Comparison of ENCODE assay signal across 8 cellular contexts in the genomic region with DNA sequence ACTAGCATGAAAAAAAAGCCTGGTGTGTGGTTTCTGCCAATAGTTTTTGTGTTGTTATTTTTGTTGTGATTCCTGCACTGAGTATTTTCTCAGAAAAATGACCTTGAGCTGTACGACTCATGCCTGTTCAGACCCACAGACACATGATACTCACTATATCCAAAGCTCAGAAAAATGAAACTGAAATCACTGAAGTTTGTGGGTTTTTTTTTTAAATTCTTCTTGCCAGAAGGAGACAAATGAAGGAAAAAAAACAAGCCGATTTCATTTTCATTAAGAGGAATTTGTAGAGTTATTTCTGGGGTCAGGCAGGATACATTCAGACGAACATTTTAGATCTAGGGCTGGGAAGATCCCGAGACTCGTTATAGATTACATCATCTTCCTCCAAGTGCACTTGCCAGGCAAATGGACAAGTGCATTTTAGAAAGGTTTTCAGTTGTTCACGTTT.
A peak's percentile ranks its signal among the peaks of the same experiment; 100 is the strongest.
DNase-seq lines count a peak whose midpoint lies in the region; ATAC-seq and TF ChIP-seq lines count a peak whose summit lies in the region.

No MANE protein-coding gene starts in this region.

- H3K27me3 ChIP-seq in PC-9 (ENCODE audit: insufficient read depth, low read depth), result no peaks in the 10 kb centered on the region
- no peaks in the 10 kb centered on the region for H3K27me3 ChIP-seq in esophagus muscularis mucosa
- no peaks in the 10 kb centered on the region for H3K27me3 ChIP-seq in Caco-2 (replicated peaks; ENCODE audit: control insufficient read depth, insufficient read depth, low read length)

- TF ChIP-seq EP300 in esophagus muscularis mucosa (IDR thresholded peaks at IDR 0.05), result no peak

- TSS peak; percentile 92 for BruUV-seq in PC-9 (replicated peaks; lab: Mats Ljungman, UMichigan)
- BruUV-seq in Caco-2 (replicated peaks; lab: Mats Ljungman, UMichigan), result no TSS peak

- peaks cover 25% of the 10 kb centered on the region for H3K36me3 Mint-ChIP-seq in stimulated activated effector memory CD8-positive, alpha-beta T cell treated with anti-CD3 and anti-CD28 coated beads, Interleukin-12 subunit alpha, Interleukin-12 subunit beta, amount 100 ng/mL, for 72 hours
- peaks cover 2% of the 10 kb centered on the region for H3K36me3 Mint-ChIP-seq in Caco-2 (ENCODE audit: insufficient read depth, unreplicated experiment)

- H3K36me3 ChIP-seq in PC-9 (ENCODE audit: low read depth), result no peaks in the 10 kb centered on the region
- no peaks in the 10 kb centered on the region for H3K36me3 ChIP-seq in esophagus muscularis mucosa
- H3K36me3 ChIP-seq in Caco-2 (ENCODE audit: control insufficient read depth, insufficient read depth, low read length), result no peaks in the 10 kb centered on the region

- no peaks in the 10 kb centered on the region for H3K27me3 Mint-ChIP-seq in Caco-2 (ENCODE audit: insufficient read depth, unreplicated experiment)

- peaks cover 80% of the 10 kb centered on the region for H3K4me1 Mint-ChIP-seq in stimulated activated effector memory CD8-positive, alpha-beta T cell treated with anti-CD3 and anti-CD28 coated beads, Interleukin-12 subunit alpha, Interleukin-12 subunit beta, amount 100 ng/mL, for 72 hours
- H3K4me1 Mint-ChIP-seq in Caco-2 (ENCODE audit: low read depth, unreplicated experiment), result peaks cover 19% of the 10 kb centered on the region

- H4K20me1 ChIP-seq in PC-9 (ENCODE audit: insufficient read depth), result no peaks in the 10 kb centered on the region

- H3K9me3 ChIP-seq in PC-9 (ENCODE audit: insufficient read depth, low read depth) (no peaks in the 10 kb centered on the region), esophagus muscularis mucosa (no peaks in the 10 kb centered on the region), Caco-2 (no peaks in the 10 kb centered on the region)

- H3K9me2 ChIP-seq in PC-9 (ENCODE audit: insufficient read depth), result no peaks in the 10 kb centered on the region

- no peaks in the 10 kb centered on the region for H3K79me2 ChIP-seq in PC-9 (ENCODE audit: low read depth)

- peaks cover 45% of the 10 kb centered on the region for H3K4me1 ChIP-seq in PC-9 (replicated peaks; ENCODE audit: insufficient read depth)
- H3K4me1 ChIP-seq in esophagus muscularis mucosa, result peaks cover 36 to 69% (median 65%) of the 10 kb centered on the region in 4 donors
- H3K4me1 ChIP-seq in Caco-2, result peaks cover 16% of the 10 kb centered on the region

- peak overlapping the region; percentile 87 for H3K27ac Mint-ChIP-seq in stimulated activated effector memory CD8-positive, alpha-beta T cell treated with anti-CD3 and anti-CD28 coated beads, Interleukin-12 subunit alpha, Interleukin-12 subunit beta, amount 100 ng/mL, for 72 hours
- H3K27ac Mint-ChIP-seq in Caco-2 (ENCODE audit: unreplicated experiment), result no peak overlapping the region

- H3K27ac ChIP-seq in PC-9 (peak overlapping the region; percentile 85), esophagus muscularis mucosa (replicated peaks in 1 of 4) (peak overlapping the region; percentile 36 to 59 (median 54))

- no peak for TF ChIP-seq POLR2A in esophagus muscularis mucosa (IDR thresholded peaks at IDR 0.05; ENCODE audit: low read depth)

- peaks cover 21% of the 10 kb centered on the region for H3F3A ChIP-seq in PC-9 (ENCODE audit: insufficient read depth, low read depth)

- peak overlapping the region; percentile 76 for H3K4me2 ChIP-seq in PC-9

- H3K9me3 Mint-ChIP-seq in stimulated activated effector memory CD8-positive, alpha-beta T cell treated with anti-CD3 and anti-CD28 coated beads, Interleukin-12 subunit alpha, Interleukin-12 subunit beta, amount 100 ng/mL, for 72 hours, result no peaks in the 10 kb centered on the region
- H3K9me3 Mint-ChIP-seq in Caco-2 (ENCODE audit: unreplicated experiment), result no peaks in the 10 kb centered on the region

- peak overlapping the region; percentile 60; the same call in 1 of the 2 replicates for H2AFZ ChIP-seq in PC-9

- no peak for TF ChIP-seq CTCF in PC-9 (conservative IDR thresholded peaks at IDR 0.05)
- TF ChIP-seq CTCF in esophagus muscularis mucosa (IDR thresholded peaks at IDR 0.05), result no peak
- no peak for TF ChIP-seq CTCF in Caco-2 (IDR thresholded peaks at IDR 0.05; ENCODE audit: insufficient read depth in 1 of 2, low read depth in 1 of 2, low read length in 1 of 2, severe bottlenecking in 1 of 2, unreplicated experiment in 1 of 2)

- 6% methylated on average over 6 of the region's 6 CpGs for WGBS in esophagus muscularis mucosa

- DNase-seq in NOMO-1 treated with DMSO at 0.1 percent for 48 hours (lab: John Stamatoyannopoulos, UW; ENCODE audit: unreplicated experiment) (peak; percentile 19), NOMO-1 treated with dmso at 0.1 percent for 144 hours (lab: John Stamatoyannopoulos, UW; ENCODE audit: unreplicated experiment) (no peak), PC-9 (no peak), esophagus muscularis mucosa (ENCODE audit: extremely low spot score) (no peak), Caco-2 (no peak)
- no peak for DNase-seq in stimulated activated effector memory CD8-positive, alpha-beta T cell treated with anti-CD3 and anti-CD28 coated beads, Interleukin-12 subunit alpha, Interleukin-12 subunit beta, amount 100 ng/mL, for 72 hours (ENCODE audit: low spot score in 2 of 2)

- H3K4me3 ChIP-seq in PC-9 (peak overlapping the region; percentile 35; the same call in 1 of the 2 replicates), esophagus muscularis mucosa (peak overlapping the region; percentile 29 to 46 (median 34)), Caco-2 (ENCODE audit: low read depth, low read length) (no peak overlapping the region)

- peak; percentile 68 for ATAC-seq in stimulated activated effector memory CD8-positive, alpha-beta T cell treated with anti-CD3 and anti-CD28 coated beads, Interleukin-12 subunit alpha, Interleukin-12 subunit beta, amount 100 ng/mL, for 72 hours
- ATAC-seq in HG03439 (IDR thresholded peaks at IDR 0.05; ENCODE audit: unreplicated experiment), result no peak
- ATAC-seq in HG03469 (IDR thresholded peaks at IDR 0.05; ENCODE audit: unreplicated experiment), result no peak

- intact Hi-C loops in PC-9 (cut with micrococcal nuclease; ENCODE audit: unreplicated experiment) (loop anchor here (5.0 to 10.0 kb wide), 3 partner anchors 127 to 584 kb away; partner anchors contain the start of gene BTBD10), esophagus muscularis mucosa (cut with DNase I) (loop anchor here (2.0 kb wide), 1 partner anchor 59 kb away; no protein-coding TSS in a partner anchor), Caco-2 (cut with micrococcal nuclease; ENCODE audit: unreplicated experiment) (loop anchor here (5.0 kb wide), 1 partner anchor 61 kb away; the partner anchor contains the start of gene BMAL1)

- peak overlapping the region; percentile 63 for H3K4me3 Mint-ChIP-seq in stimulated activated effector memory CD8-positive, alpha-beta T cell treated with anti-CD3 and anti-CD28 coated beads, Interleukin-12 subunit alpha, Interleukin-12 subunit beta, amount 100 ng/mL, for 72 hours
- H3K4me3 Mint-ChIP-seq in Caco-2 (ENCODE audit: unreplicated experiment), result no peak overlapping the region

- POLR2A ChIA-PET in PC-9 (lab: Charles Lee; ENCODE audit: unreplicated experiment) (interaction anchor here (0.6 to 0.7 kb wide), 3 partner anchors 131 to 654 kb away, joined by 4 to 8 read pairs (median 4); no protein-coding TSS in a partner anchor), Caco-2 (lab: Charles Lee) (no interaction called here)

- CTCF ChIA-PET in PC-9 (lab: Charles Lee), result interaction anchor here (0.6 to 1.2 kb wide), 3 partner anchors 117 to 882 kb away, joined by 3 to 16 read pairs (median 3); no protein-coding TSS in a partner anchor
- CTCF ChIA-PET in Caco-2 (lab: Charles Lee), result interaction anchor here (0.8 kb wide), 1 partner anchor 127 kb away, joined by 3 read pairs; no protein-coding TSS in a partner anchor
